Comparison of ENCODE assay signal across 25 cellular contexts in genomic region chr11:9853929-9854557, GRCh38.
A peak's percentile ranks its signal among the peaks of the same experiment; 100 is the strongest.
DNase-seq lines count a peak whose midpoint lies in the region; ATAC-seq and TF ChIP-seq lines count a peak whose summit lies in the region.
"Had no signal": no experiment of that assay in that cellular context is flagged by ENCODE, and none has a peak within 500 bp of the region (broad histone marks: within the 10 kb centered on the region; RNA-seq: fewer than 3 reads in every experiment).

No MANE protein-coding gene starts in this region.

- TF ChIP-seq CTCF in Panc1 (IDR thresholded peaks at IDR 0.05) (no peak), fibroblast of pulmonary artery (IDR thresholded peaks at IDR 0.05; ENCODE audit: low read length, missing control alignments) (no peak), osteoblast (IDR thresholded peaks at IDR 0.05; ENCODE audit: extremely low read depth, low read depth, low read length) (no peak), GM10248 (IDR thresholded peaks at IDR 0.05; ENCODE audit: control extremely low read depth, extremely low read depth, low read depth, missing control alignments) (no peak)

- H4K20me1 ChIP-seq in osteoblast (ENCODE audit: insufficient read depth, low read length), result no peaks in the 10 kb centered on the region

- no peaks in the 10 kb centered on the region for H3K79me2 ChIP-seq in osteoblast (ENCODE audit: insufficient read depth, low read length)

- no peak overlapping the region for H2AFZ ChIP-seq in osteoblast (ENCODE audit: low read length)

- CTCF ChIA-PET in Panc1 (lab: Charles Lee) (no interaction called here), GM10248 (lab: Yijun Ruan, JAX) (interaction anchor here (0.6 kb wide), 1 partner anchor 15 kb away, joined by 3 read pairs; no protein-coding TSS in a partner anchor)

- peak; percentile 47 for DNase-seq in DMS53 (lab: John Stamatoyannopoulos, UW)
- no peak for DNase-seq in Panc1 (ENCODE audit: low read depth, low spot score)
- DNase-seq in fibroblast of pulmonary artery (ENCODE audit: low read depth), result peak; percentile 23
- no peak for DNase-seq in osteoblast (ENCODE audit: insufficient read length, low spot score, missing footprints)
- DNase-seq in NCI-H345 (lab: John Stamatoyannopoulos, UW), result no peak
- DNase-seq in GM10248 (ENCODE audit: extremely low spot score), result no peak
- DNase-seq in EL, result no peak
- DNase-seq: activated CD4-positive, alpha-beta T cell treated with anti-CD3 and anti-CD28 coated beads, Interleukin-2, amount 50 U/mL, for 1 hour; activated naive CD4-positive, alpha-beta T cell treated with anti-CD3 and anti-CD28 coated beads, Interleukin-2, amount 50 U/mL, for 16 hours; dermis blood vessel endothelial cell; DND-41; foreskin melanocyte; hippocampal formation; immature natural killer cell; NCI-H1092 treated with DMSO at 0.1 percent for 48 hours; NCI-H2029; NCI-H2227 treated with DMSO at 0.1 percent for 48 hours; NCI-H774; nephron progenitor cell; posterior cingulate gyrus; stimulated activated naive CD8-positive, alpha-beta T cell treated with anti-CD3 and anti-CD28 coated beads, Interleukin-15, amount 100 ng/mL, for 72 hours; thyroid gland; WERI-Rb-1 had no signal

- ATAC-seq in Panc1 (no peak), GM19035 (IDR thresholded peaks at IDR 0.05; ENCODE audit: unreplicated experiment) (no peak)
- ATAC-seq: sciatic nerve; stimulated activated naive CD8-positive, alpha-beta T cell treated with anti-CD3 and anti-CD28 coated beads, Interleukin-15, amount 100 ng/mL, for 72 hours had no signal

- intact Hi-C loops in Panc1 (cut with micrococcal nuclease; ENCODE audit: unreplicated experiment), result no loop called here

- peak overlapping the region; percentile 60 for H3K27ac ChIP-seq in Panc1 (ENCODE audit: low read length)
- H3K27ac ChIP-seq in osteoblast (ENCODE audit: low read depth, low read length), result peak overlapping the region; percentile 34
- H3K27ac ChIP-seq: thyroid gland, WERI-Rb-1 had no signal

- H3K27me3 ChIP-seq in Panc1 (ENCODE audit: control insufficient read depth, insufficient read depth, low read length) (no peaks in the 10 kb centered on the region), osteoblast (ENCODE audit: insufficient read depth, low read length) (no peaks in the 10 kb centered on the region)
- H3K27me3 ChIP-seq: thyroid gland had no signal

- H3K36me3 ChIP-seq in Panc1 (ENCODE audit: control insufficient read depth, insufficient read depth, low read length), result 0 out of 2 replicates have a peak, but pooled peaks cover 2% of the 10 kb centered on the region
- peaks cover 6% of the 10 kb centered on the region for H3K36me3 ChIP-seq in osteoblast (ENCODE audit: insufficient read depth, low read length)

- H3K4me1 ChIP-seq in Panc1 (ENCODE audit: control insufficient read depth, insufficient read depth, low read length) (peaks cover 26% of the 10 kb centered on the region), osteoblast (ENCODE audit: insufficient read depth, low read length) (peaks cover 62% of the 10 kb centered on the region)
- H3K4me1 ChIP-seq: thyroid gland had no signal

- no TSS peak for BruUV-seq in Panc1 (replicated peaks; lab: Mats Ljungman, UMichigan)

- H3K4me3 ChIP-seq in Panc1 (ENCODE audit: low read depth in 2 of 2, low read length in 2 of 2), result no peak overlapping the region
- no peak overlapping the region for H3K4me3 ChIP-seq in fibroblast of pulmonary artery (replicated peaks; ENCODE audit: low read depth, low read length)
- H3K4me3 ChIP-seq in osteoblast (ENCODE audit: insufficient read depth, low read length), result no peak overlapping the region
- H3K4me3 ChIP-seq: thyroid gland had no signal

- no peak overlapping the region for H3K4me2 ChIP-seq in osteoblast (ENCODE audit: insufficient read depth, low read length)

- in situ Hi-C loops in Panc1 (cut with HindIII; ENCODE audit: low pct_unique_long_range_greater_than_20kb, low sequenced_read_pairs), result loop anchor here (25.0 kb wide), 1 partner anchor 458 kb away; the partner anchor contains the start of gene ADM

- H3K9me3 ChIP-seq in Panc1 (ENCODE audit: control insufficient read depth, insufficient read depth, low read depth, low read length) (no peaks in the 10 kb centered on the region), osteoblast (ENCODE audit: low read depth, low read length) (no peaks in the 10 kb centered on the region)
- H3K9me3 ChIP-seq: thyroid gland had no signal

- POLR2A ChIA-PET in Panc1 (lab: Charles Lee), result interaction anchor here (0.6 kb wide), 1 partner anchor 456 kb away, joined by 4 read pairs; no protein-coding TSS in a partner anchor
- POLR2A ChIA-PET in GM10248 (lab: Yijun Ruan, JAX), result no interaction called here

Comparison
In these comparisons a context has a peak if more than half of its experiments do, and no peak if none do; other contexts are left out.
1. DNase-seq: peak in DMS53 (single experiment) and fibroblast of pulmonary artery (single experiment); none in Panc1 (single experiment), osteoblast (single experiment), NCI-H345 (single experiment), GM10248 (single experiment) and EL (single experiment).